In genomic region chr10:117537904-117538524, GRCh38 we compare ENCODE assay signal across 10 cellular contexts. TPM values are rescaled to one million over a fixed set of nuclear protein-coding genes. Genes with fewer than 3 reads are reported as not detected.
DNase-seq lines count a peak whose midpoint lies in the region; ATAC-seq and TF ChIP-seq lines count a peak whose summit lies in the region.
"Had no signal": no experiment of that assay in that cellular context is flagged by ENCODE, and none has a peak within 500 bp of the region (broad histone marks: within the 10 kb centered on the region; RNA-seq: fewer than 3 reads in every experiment).

No MANE protein-coding gene starts in this region.

- ATAC-seq in GM18498 (IDR thresholded peaks at IDR 0.05; ENCODE audit: unreplicated experiment) (peak; percentile 36), HG02759 (IDR thresholded peaks at IDR 0.05; ENCODE audit: unreplicated experiment) (peak; percentile 44), T-cell (replicated peaks in 1 of 4) (no peak)

- intact Hi-C loops in Caco-2 (cut with micrococcal nuclease; ENCODE audit: unreplicated experiment): no loop called here

- peaks cover 4% of the 10 kb centered on the region for H3K4me1 ChIP-seq in endodermal cell (ENCODE audit: control insufficient read depth, insufficient read depth, low read length)
- peaks cover 18% of the 10 kb centered on the region for H3K4me1 ChIP-seq in Caco-2

- no peaks in the 10 kb centered on the region for H3K9me3 Mint-ChIP-seq in endodermal cell
- no peaks in the 10 kb centered on the region for H3K9me3 Mint-ChIP-seq in T-cell
- H3K9me3 Mint-ChIP-seq in Caco-2 (ENCODE audit: unreplicated experiment): no peaks in the 10 kb centered on the region

- H3K27ac Mint-ChIP-seq in endodermal cell: no peak overlapping the region
- no peak overlapping the region for H3K27ac Mint-ChIP-seq in T-cell
- H3K27ac Mint-ChIP-seq in Caco-2 (ENCODE audit: unreplicated experiment): no peak overlapping the region

- H3K4me3 ChIP-seq in endodermal cell (ENCODE audit: low read length): no peak overlapping the region
- H3K4me3 ChIP-seq in skeletal muscle cell (ENCODE audit: low read depth, low read length): peak overlapping the region; percentile 14
- no peak overlapping the region for H3K4me3 ChIP-seq in Caco-2 (ENCODE audit: low read depth, low read length)

- H3K27me3 Mint-ChIP-seq in endodermal cell (ENCODE audit: insufficient read depth): peaks cover 97% of the 10 kb centered on the region
- H3K27me3 Mint-ChIP-seq in T-cell: peaks cover 44 to 74% of the 10 kb centered on the region in 2 donors
- no peaks in the 10 kb centered on the region for H3K27me3 Mint-ChIP-seq in Caco-2 (ENCODE audit: insufficient read depth, unreplicated experiment)

- H3K27me3 ChIP-seq in endodermal cell (ENCODE audit: control insufficient read depth, insufficient read depth, low read length, poor library complexity, severe bottlenecking) (peaks cover 100% of the 10 kb centered on the region), Caco-2 (replicated peaks; ENCODE audit: control insufficient read depth, insufficient read depth, low read length) (no peaks in the 10 kb centered on the region)

- DNase-seq in endodermal cell (peak; percentile 61), skeletal muscle cell (ENCODE audit: low read depth) (no peak), T-cell (no peak), Caco-2 (no peak), KG1 (lab: John Stamatoyannopoulos, UW) (no peak), NCI-H128 (lab: John Stamatoyannopoulos, UW; ENCODE audit: unreplicated experiment) (no peak)
- DNase-seq: NCI-H146 had no signal

- H3K36me3 ChIP-seq in endodermal cell (ENCODE audit: control insufficient read depth, insufficient read depth, low read length) (no peaks in the 10 kb centered on the region), Caco-2 (ENCODE audit: control insufficient read depth, insufficient read depth, low read length) (no peaks in the 10 kb centered on the region; the same call in 1 of the 2 replicates)

- H3K4me1 Mint-ChIP-seq in endodermal cell: peaks cover 10% of the 10 kb centered on the region
- peaks cover 12 to 30% (median 21%) of the 10 kb centered on the region in 3 donors for H3K4me1 Mint-ChIP-seq in T-cell
- H3K4me1 Mint-ChIP-seq in Caco-2 (ENCODE audit: low read depth, unreplicated experiment): peaks cover 6% of the 10 kb centered on the region

- H3K4me3 Mint-ChIP-seq in endodermal cell (peak overlapping the region; percentile 21), T-cell (peak overlapping the region in 1 of 3 donors; percentile 30), Caco-2 (ENCODE audit: unreplicated experiment) (no peak overlapping the region)

- no peaks in the 10 kb centered on the region for H3K36me3 Mint-ChIP-seq in endodermal cell (ENCODE audit: low read depth)
- H3K36me3 Mint-ChIP-seq in T-cell: no peaks in the 10 kb centered on the region
- no peaks in the 10 kb centered on the region for H3K36me3 Mint-ChIP-seq in Caco-2 (ENCODE audit: insufficient read depth, unreplicated experiment)

- no peak overlapping the region for H3K27ac ChIP-seq in endodermal cell (ENCODE audit: low read depth, low read length)

- WGBS in endodermal cell (ENCODE audit: insufficient coverage in 1 of 2, insufficient read length in 1 of 2), 2 experiments: 3 to 10% methylated on average over 22 to 38 of the region's 38 CpGs

- TF ChIP-seq CTCF in endodermal cell (conservative IDR thresholded peaks at IDR 0.05) (no peak), Caco-2 (IDR thresholded peaks at IDR 0.05; ENCODE audit: insufficient read depth in 1 of 2, low read depth in 1 of 2, low read length in 1 of 2, severe bottlenecking in 1 of 2, unreplicated experiment in 1 of 2) (no peak)

- H3K9me3 ChIP-seq in endodermal cell (ENCODE audit: control insufficient read depth, low read length) (no peaks in the 10 kb centered on the region), Caco-2 (no peaks in the 10 kb centered on the region)

- H3K9ac ChIP-seq in endodermal cell (ENCODE audit: extremely low read depth, low read length, poor library complexity, severe bottlenecking): no peak overlapping the region

- CTCF ChIA-PET in T-cell (lab: Charles Lee) (interaction anchor here (0.5 to 0.9 kb wide), 3 partner anchors 252 to 702 kb away, joined by 3 to 5 read pairs (median 4); no protein-coding TSS in a partner anchor), Caco-2 (lab: Charles Lee) (interaction anchor here (1.3 kb wide), 1 partner anchor 41 kb away, joined by 4 read pairs; no protein-coding TSS in a partner anchor)

- POLR2A ChIA-PET in T-cell (lab: Charles Lee): no interaction called here
- POLR2A ChIA-PET in Caco-2 (lab: Charles Lee): no interaction called here

- no TSS peak for BruUV-seq in Caco-2 (replicated peaks; lab: Mats Ljungman, UMichigan)

RNA-seq across cellular contexts. Expression of gene EMX2, which starts 4.5 kb away (rescaled TPM):
- total RNA-seq in endodermal cell (under 1 TPM in 1 of 2 donors, not detected in 1; 0.18 TPM), T-cell (not detected), Caco-2 (2022) (4.7 and 4.9 TPM in 2 replicates)
- polyA plus RNA-seq in endodermal cell (2013, experiment 1 of 2): 3.8 TPM
- 4.6 TPM for polyA plus RNA-seq in endodermal cell (2013, experiment 2 of 2)
- total RNA-seq: endothelial cell of umbilical vein had no signal
- polyA plus RNA-seq: endothelial cell of umbilical vein had no signal

Comparison
In these comparisons a context has a peak if more than half of its experiments do, and no peak if none do; other contexts are left out.
1. ATAC-seq: peak in GM18498 (single experiment) and HG02759 (single experiment); none in T-cell (0 of 4).